Comparison of ENCODE assay signal across 11 cellular contexts in genomic region chr3:128555098-128555825, GRCh38.
DNase-seq lines count a peak whose midpoint lies in the region; ATAC-seq, FAIRE-seq and TF ChIP-seq lines count a peak whose summit lies in the region.
"Had no signal": no experiment of that assay in that cellular context is flagged by ENCODE, and none has a peak within 500 bp of the region (broad histone marks: within the 10 kb centered on the region; RNA-seq: fewer than 3 reads in every experiment).

No MANE protein-coding gene starts in this region.

- H3K4me1 ChIP-seq in HUES6 (ENCODE audit: control insufficient read depth, insufficient read depth, low read length) (peaks cover 21% of the 10 kb centered on the region), body of pancreas (no peaks in the 10 kb centered on the region), keratinocyte (ENCODE audit: control insufficient read depth, extremely low read depth, insufficient read depth, low read length) (no peaks in the 10 kb centered on the region), sigmoid colon (peaks cover 0 to 8% (median 1%) of the 10 kb centered on the region in 4 donors)

- H3K4me2 ChIP-seq in keratinocyte (ENCODE audit: control insufficient read depth, extremely low read depth, insufficient read depth, low read depth, low read length): peak overlapping the region; percentile 27

- TF ChIP-seq EP300 in sigmoid colon (IDR thresholded peaks at IDR 0.05): no peak

- DNase-seq in body of pancreas: peak in 3 of 4 donors; percentile 11 to 28 (median 16)
- no peak for DNase-seq in keratinocyte (ENCODE audit: low read depth, low spot score)
- peak; percentile 68 for DNase-seq in sigmoid colon
- DNase-seq in GOT3 (lab: John Stamatoyannopoulos, UW): no peak
- DNase-seq: activated CD4-positive, alpha-beta T cell treated with anti-CD3 and anti-CD28 coated beads, Interleukin-2, amount 50 U/mL, for 48 hours; DMS79 treated with DMSO at 0.1 percent for 48 hours; stimulated activated CD4-positive, alpha-beta T cell treated with anti-CD3 and anti-CD28 coated beads, Interleukin-4, amount 100 ng/mL, for 24 hours had no signal

- H3K79me2 ChIP-seq in keratinocyte (ENCODE audit: control insufficient read depth, insufficient read depth, low read length): no peaks in the 10 kb centered on the region

- H3K9ac ChIP-seq in HUES6 (ENCODE audit: low read length): no peak overlapping the region
- no peak overlapping the region for H3K9ac ChIP-seq in keratinocyte (ENCODE audit: control insufficient read depth, extremely low read depth, insufficient read depth, low read length)

- no peak for FAIRE-seq in keratinocyte (lab: Jason Lieb, UNC)

- H3K4me3 ChIP-seq in HUES6 (ENCODE audit: low read depth, low read length) (peak overlapping the region; percentile 44; the same call in 1 of the 2 replicates), body of pancreas (no peak overlapping the region), keratinocyte (ENCODE audit: control insufficient read depth in 2 of 3, extremely low read depth in 1 of 3, insufficient read depth in 2 of 3, low read depth in 1 of 3, low read length in 3 of 3) (peak overlapping the region in 1 of 3 experiments; percentile 3), sigmoid colon (no peak overlapping the region)
- H3K4me3 ChIP-seq: thoracic aorta had no signal

- peak overlapping the region; percentile 12 for H2AFZ ChIP-seq in keratinocyte (ENCODE audit: control insufficient read depth, low read length)

- H3K36me3 ChIP-seq in HUES6 (ENCODE audit: control insufficient read depth, insufficient read depth, low read length) (no peaks in the 10 kb centered on the region), body of pancreas (replicated peaks in 1 of 2; ENCODE audit: insufficient read depth in 1 of 2, low read depth in 2 of 2) (no peaks in the 10 kb centered on the region), keratinocyte (ENCODE audit: control insufficient read depth in 2 of 2, extremely low read depth in 1 of 2, insufficient read depth in 2 of 2, low read length in 2 of 2) (no peaks in the 10 kb centered on the region), sigmoid colon (no peaks in the 10 kb centered on the region)
- H3K36me3 ChIP-seq: thoracic aorta had no signal

- no peaks in the 10 kb centered on the region for H3K9me1 ChIP-seq in keratinocyte (ENCODE audit: control insufficient read depth, extremely low read depth, insufficient read depth, low read length)

- H4K20me1 ChIP-seq in keratinocyte (ENCODE audit: control insufficient read depth, extremely low read depth, insufficient read depth, low read length): no peaks in the 10 kb centered on the region

- H3K27ac ChIP-seq in HUES6 (ENCODE audit: low read depth, low read length) (no peak overlapping the region), body of pancreas (peak overlapping the region in 2 of 4 donors; percentile 12 to 29), keratinocyte (ENCODE audit: control insufficient read depth, insufficient read depth, low read length) (no peak overlapping the region), sigmoid colon (peak overlapping the region in 1 of 4 donors; percentile 45)
- H3K27ac ChIP-seq: thoracic aorta had no signal

- no peaks in the 10 kb centered on the region for H3K9me3 ChIP-seq in HUES6 (ENCODE audit: control insufficient read depth, insufficient read depth, low read depth, low read length)
- H3K9me3 ChIP-seq in body of pancreas: no peaks in the 10 kb centered on the region
- H3K9me3 ChIP-seq in keratinocyte (ENCODE audit: control insufficient read depth, low read depth, low read length): no peaks in the 10 kb centered on the region
- H3K9me3 ChIP-seq in sigmoid colon: peaks cover 0 to 3% (median 0%) of the 10 kb centered on the region in 4 donors
- H3K9me3 ChIP-seq: thoracic aorta had no signal

- WGBS in body of pancreas, 2 donors: 6 to 7% methylated on average over 6 to 63 of the region's 68 CpGs
- 4 to 15% methylated on average over 68 of the region's 68 CpGs for WGBS in sigmoid colon, 2 donors

- H3K27me3 ChIP-seq in HUES6 (ENCODE audit: control insufficient read depth, insufficient read depth, low read length) (peaks cover 30% of the 10 kb centered on the region), body of pancreas (no peaks in the 10 kb centered on the region), keratinocyte (ENCODE audit: control insufficient read depth, extremely low read depth, insufficient read depth, low read length) (peaks cover 43% of the 10 kb centered on the region), sigmoid colon (peaks cover 13 to 56% (median 28%) of the 10 kb centered on the region in 3 donors)

- intact Hi-C loops in body of pancreas (cut with DNase I) (no loop called here), sigmoid colon (cut with DNase I) (no loop called here)

- TF ChIP-seq CTCF in body of pancreas (IDR thresholded peaks at IDR 0.05) (no peak), keratinocyte (optimal IDR thresholded peaks at IDR 0.05 in 1 of 3, IDR thresholded peaks at IDR 0.05 in 1 of 3, conservative IDR thresholded peaks at IDR 0.05 in 1 of 3; ENCODE audit: extremely low read depth in 1 of 3, insufficient read depth in 2 of 3, low read length in 3 of 3) (no peak), sigmoid colon (IDR thresholded peaks at IDR 0.05) (no peak)

- dilution Hi-C loops in keratinocyte (cut with MboI; ENCODE audit: extremely low pct_ligation_motif_present, low sequenced_read_pairs): no loop called here

- peak; percentile 68 for ATAC-seq in body of pancreas
- no peak for ATAC-seq in GM21786 (IDR thresholded peaks at IDR 0.05; ENCODE audit: unreplicated experiment)
- ATAC-seq in HG02759 (IDR thresholded peaks at IDR 0.05; ENCODE audit: unreplicated experiment): no peak

- TF ChIP-seq POLR2A in body of pancreas (IDR thresholded peaks at IDR 0.05) (no peak), sigmoid colon (IDR thresholded peaks at IDR 0.05) (no peak)

Comparison
In these comparisons a context has a peak if more than half of its experiments do, and no peak if none do; other contexts are left out.
1. DNase-seq: peak in body of pancreas (3 of 4) and sigmoid colon (single experiment); none in keratinocyte (single experiment) and GOT3 (single experiment).